ENCODE assay signal across 27 cellular contexts in genomic region chr12:107661830-107662229, GRCh38. TPM values are rescaled to one million over a fixed set of nuclear protein-coding genes. Genes with fewer than 3 reads are reported as not detected.
DNase-seq lines count a peak whose midpoint lies in the region; ATAC-seq and TF ChIP-seq lines count a peak whose summit lies in the region.
"Had no signal": no experiment of that assay in that cellular context is flagged by ENCODE, and none has a peak within 500 bp of the region (broad histone marks: within the 10 kb centered on the region; RNA-seq: fewer than 3 reads in every experiment).

No MANE protein-coding gene starts in this region.

- no peaks in the 10 kb centered on the region for H3K9me3 ChIP-seq in neuronal stem cell (replicated peaks in 1 of 2; ENCODE audit: control insufficient read depth in 2 of 2, insufficient read depth in 1 of 2, low read depth in 1 of 2, low read length in 2 of 2)
- H3K9me3 ChIP-seq: gastroesophageal sphincter, ovary, right atrium auricular region, testis had no signal

- no peak overlapping the region for H2AK5ac ChIP-seq in neuronal stem cell (ENCODE audit: low read depth, low read length)

- H3K4me1 Mint-ChIP-seq in activated CD4-positive, alpha-beta T cell treated with anti-CD3 and anti-CD28 coated beads for 36 hours, result peaks cover 20% of the 10 kb centered on the region
- H3K4me1 Mint-ChIP-seq in progenitor cell of endocrine pancreas (ENCODE audit: low read depth), result peaks cover 1% of the 10 kb centered on the region

- ATAC-seq in activated CD4-positive, alpha-beta T cell treated with anti-CD3 and anti-CD28 coated beads for 36 hours, result peak; percentile 42
- ATAC-seq in GM21390 (IDR thresholded peaks at IDR 0.05; ENCODE audit: unreplicated experiment), result peak; percentile 60
- peak; percentile 47 for ATAC-seq in HG03442 (IDR thresholded peaks at IDR 0.05; ENCODE audit: unreplicated experiment)
- ATAC-seq: activated CD8-positive, alpha-beta T cell treated with anti-CD3 and anti-CD28 coated beads, Interleukin-2, amount 10 ng/mL, durations not matched to agents 7 days and 5 days; gastroesophageal sphincter had no signal

- POLR2A ChIA-PET in activated CD4-positive, alpha-beta T cell treated with anti-CD3 and anti-CD28 coated beads for 36 hours (lab: Charles Lee), result interaction anchor here (0.6 kb wide), 1 partner anchor 14 kb away, joined by 3 read pairs; no protein-coding TSS in a partner anchor

- peaks cover 1% of the 10 kb centered on the region for H3K36me3 Mint-ChIP-seq in activated CD4-positive, alpha-beta T cell treated with anti-CD3 and anti-CD28 coated beads for 36 hours (ENCODE audit: low read depth)
- H3K36me3 Mint-ChIP-seq in progenitor cell of endocrine pancreas (ENCODE audit: insufficient read depth), result no peaks in the 10 kb centered on the region

- intact Hi-C loops in activated CD4-positive, alpha-beta T cell treated with anti-CD3 and anti-CD28 coated beads for 36 hours (cut with DNase I, micrococcal nuclease), result no loop called here

- H3K79me1 ChIP-seq in neuronal stem cell (ENCODE audit: low read depth, low read length), result no peaks in the 10 kb centered on the region

- no peak overlapping the region for H2BK5ac ChIP-seq in neuronal stem cell (ENCODE audit: low read length)

- no peak overlapping the region for H4K91ac ChIP-seq in neuronal stem cell (ENCODE audit: low read depth, low read length, poor library complexity)

- WGBS in neuronal stem cell (ENCODE audit: extremely low coverage in 2 of 2, insufficient read length in 2 of 2, insufficient replicate concordance in 1 of 2), 2 donors, result no CpG with 5 or more reads among the region's 3 CpGs

- H3K23ac ChIP-seq in neuronal stem cell (ENCODE audit: low read depth, low read length, poor library complexity), result no peak overlapping the region

- peaks cover 0 to 9% of the 10 kb centered on the region in 2 donors for H3K36me3 ChIP-seq in neuronal stem cell (replicated peaks in 1 of 2; ENCODE audit: control insufficient read depth in 2 of 2, insufficient read depth in 2 of 2, low read length in 2 of 2)
- H3K36me3 ChIP-seq: gastroesophageal sphincter, ovary, right atrium auricular region had no signal

- no peak for DNase-seq in activated CD4-positive, alpha-beta T cell treated with anti-CD3 and anti-CD28 coated beads for 36 hours
- DNase-seq in activated CD4-positive, alpha-beta T cell treated with anti-CD3 and anti-CD28 coated beads, Interleukin-2, amount 50 U/mL, for 4 hours, result no peak
- DNase-seq in renal cortical epithelial cell (ENCODE audit: low read depth), result peak; percentile 5
- DNase-seq in progenitor cell of endocrine pancreas (ENCODE audit: low spot score, unreplicated experiment), result no peak
- DNase-seq in neuronal stem cell (ENCODE audit: low spot score), result no peak
- DNase-seq in caudate nucleus (lab: John Stamatoyannopoulos, UW), result no peak
- DNase-seq: 8988T; activated CD4-positive, alpha-beta T cell treated with anti-CD3 and anti-CD28 coated beads for 1 hour; activated CD8-positive, alpha-beta T cell treated with anti-CD3 and anti-CD28 coated beads, Interleukin-2, amount 10 ng/mL, durations not matched to agents 7 days and 5 days; CD4-positive, alpha-beta memory T cell; H7; hippocampal formation; Kasumi-1; NCI-H1436 treated with DMSO at 0.1 percent for 48 hours; NCI-H774; nephron progenitor cell; ovary; SHP77 treated with DMSO at 0.1 percent for 48 hours; small intestine; stimulated activated naive CD4-positive, alpha-beta T cell treated with Interleukin-2 at 50 U/mL for 16 hours; testis had no signal

- H3K9ac ChIP-seq in neuronal stem cell (ENCODE audit: low read depth, low read length, poor library complexity), result no peak overlapping the region

- no peak overlapping the region for H2BK120ac ChIP-seq in neuronal stem cell (ENCODE audit: low read depth, low read length)

- H3K4ac ChIP-seq in neuronal stem cell (ENCODE audit: low read length), result no peak overlapping the region

- no peak overlapping the region for H3K27ac Mint-ChIP-seq in activated CD4-positive, alpha-beta T cell treated with anti-CD3 and anti-CD28 coated beads for 36 hours
- H3K27ac Mint-ChIP-seq in progenitor cell of endocrine pancreas, result no peak overlapping the region
- H3K27ac Mint-ChIP-seq: activated CD8-positive, alpha-beta T cell treated with anti-CD3 and anti-CD28 coated beads, Interleukin-2, amount 10 ng/mL, durations not matched to agents 7 days and 5 days; activated naive CD4-positive, alpha-beta T cell treated with anti-CD3 and anti-CD28 coated beads, Interleukin-2, amount 50 U/mL, for 24 hours; T-helper 2 cell treated with Interferon-gamma antibody and Interleukin-4, amounts not matched to agents 5 μg/mL and 100 μg/mL, for 36 hours had no signal

- no peak overlapping the region for H3K4me2 ChIP-seq in neuronal stem cell (ENCODE audit: insufficient read depth, low read length, poor library complexity, severe bottlenecking)

- H3K4me3 ChIP-seq in neuronal stem cell (ENCODE audit: low read length in 2 of 2), result no peak overlapping the region
- H3K4me3 ChIP-seq: gastroesophageal sphincter, ovary, right atrium auricular region, testis had no signal

- H4K8ac ChIP-seq in neuronal stem cell (ENCODE audit: low read depth, low read length), result no peak overlapping the region

- H2BK15ac ChIP-seq in neuronal stem cell (ENCODE audit: low read length), result no peak overlapping the region

- H3K27ac ChIP-seq in neuronal stem cell (replicated peaks; ENCODE audit: low read length) (no peak overlapping the region), caudate nucleus (ENCODE audit: low read depth, low read length) (no peak overlapping the region)
- H3K27ac ChIP-seq: gastroesophageal sphincter, ovary, right atrium auricular region, testis had no signal

- no peak overlapping the region for H2AFZ ChIP-seq in neuronal stem cell (ENCODE audit: low read length)

- no peak overlapping the region for H3K4me3 Mint-ChIP-seq in activated CD4-positive, alpha-beta T cell treated with anti-CD3 and anti-CD28 coated beads for 36 hours
- no peak overlapping the region for H3K4me3 Mint-ChIP-seq in progenitor cell of endocrine pancreas (ENCODE audit: low read depth)
- H3K4me3 Mint-ChIP-seq: activated CD8-positive, alpha-beta T cell treated with anti-CD3 and anti-CD28 coated beads, Interleukin-2, amount 10 ng/mL, durations not matched to agents 7 days and 5 days; activated naive CD4-positive, alpha-beta T cell treated with anti-CD3 and anti-CD28 coated beads, Interleukin-2, amount 50 U/mL, for 24 hours; CD4-positive, alpha-beta memory T cell; nephron progenitor cell; T-helper 2 cell treated with Interferon-gamma antibody and Interleukin-4, amounts not matched to agents 5 μg/mL and 100 μg/mL, for 36 hours had no signal

- no peaks in the 10 kb centered on the region for H3K9me3 Mint-ChIP-seq in activated CD4-positive, alpha-beta T cell treated with anti-CD3 and anti-CD28 coated beads for 36 hours (ENCODE audit: low read depth)
- no peaks in the 10 kb centered on the region for H3K9me3 Mint-ChIP-seq in progenitor cell of endocrine pancreas (ENCODE audit: low read depth)
- H3K9me3 Mint-ChIP-seq: activated naive CD4-positive, alpha-beta T cell treated with anti-CD3 and anti-CD28 coated beads, Interleukin-2, amount 50 U/mL, for 24 hours; CD4-positive, alpha-beta memory T cell; nephron progenitor cell; T-helper 2 cell treated with Interferon-gamma antibody and Interleukin-4, amounts not matched to agents 5 μg/mL and 100 μg/mL, for 36 hours had no signal

- no peak overlapping the region for H3K14ac ChIP-seq in neuronal stem cell (ENCODE audit: low read length)

- peaks cover 0 to 4% of the 10 kb centered on the region in 2 donors for H3K4me1 ChIP-seq in neuronal stem cell (ENCODE audit: control insufficient read depth in 2 of 2, insufficient read depth in 1 of 2, low read depth in 1 of 2, low read length in 2 of 2)
- H3K4me1 ChIP-seq: gastroesophageal sphincter, testis had no signal

- H2BK12ac ChIP-seq in neuronal stem cell (ENCODE audit: low read length), result no peak overlapping the region

- no peaks in the 10 kb centered on the region for H3K27me3 ChIP-seq in neuronal stem cell (ENCODE audit: control insufficient read depth in 3 of 3, insufficient read depth in 3 of 3, low read depth in 1 of 3, low read length in 3 of 3)
- H3K27me3 ChIP-seq: ovary, right atrium auricular region, testis had no signal

- CTCF ChIA-PET in activated CD4-positive, alpha-beta T cell treated with anti-CD3 and anti-CD28 coated beads for 36 hours (lab: Charles Lee), result interaction anchor here (1.1 kb wide), 1 partner anchor 12 kb away, joined by 3 read pairs; no protein-coding TSS in a partner anchor

- H3K18ac ChIP-seq in neuronal stem cell (ENCODE audit: low read length), result no peak overlapping the region

- H3K27me3 Mint-ChIP-seq in activated CD4-positive, alpha-beta T cell treated with anti-CD3 and anti-CD28 coated beads for 36 hours, result no peaks in the 10 kb centered on the region
- H3K27me3 Mint-ChIP-seq in progenitor cell of endocrine pancreas, result peaks cover 7% of the 10 kb centered on the region
- H3K27me3 Mint-ChIP-seq: activated naive CD4-positive, alpha-beta T cell treated with anti-CD3 and anti-CD28 coated beads, Interleukin-2, amount 50 U/mL, for 24 hours had no signal

- TF ChIP-seq CTCF in progenitor cell of endocrine pancreas (IDR thresholded peaks at IDR 0.05; ENCODE audit: unreplicated experiment), result no peak

RNA-seq across cellular contexts. Expression of gene PWP1, which starts 23.8 kb away (rescaled TPM):
- 10 to 100 TPM; 59.5 to 60.0 TPM for total RNA-seq in activated CD4-positive, alpha-beta T cell treated with anti-CD3 and anti-CD28 coated beads for 36 hours
- total RNA-seq in renal cortical epithelial cell (117 and 151 TPM in 2 replicates), progenitor cell of endocrine pancreas (28.2 and 35.8 TPM in 2 replicates)
- polyA plus RNA-seq in neuronal stem cell (2013, experiment 1 of 2), result 49.5 TPM
- polyA plus RNA-seq in neuronal stem cell (2013, experiment 2 of 2), result 56.3 TPM
